In genomic region chr7:136405931-136406777, GRCh38 we compare ENCODE assay signal across 8 cellular contexts.
A peak's percentile ranks its signal among the peaks of the same experiment; 100 is the strongest.
DNase-seq lines count a peak whose midpoint lies in the region; ATAC-seq and TF ChIP-seq lines count a peak whose summit lies in the region.

No MANE protein-coding gene starts in this region.

- H3K27me3 ChIP-seq in gastroesophageal sphincter (no peaks in the 10 kb centered on the region), MG63 (no peaks in the 10 kb centered on the region)

- H3K9me3 ChIP-seq in gastroesophageal sphincter (no peaks in the 10 kb centered on the region), MG63 (no peaks in the 10 kb centered on the region)

- ATAC-seq in GM18907 (IDR thresholded peaks at IDR 0.05; ENCODE audit: unreplicated experiment) (peak; percentile 97), HG03060 (IDR thresholded peaks at IDR 0.05; ENCODE audit: low read depth, unreplicated experiment) (peak; percentile 82), gastroesophageal sphincter (peak; percentile 57)

- H3K4me1 ChIP-seq in gastroesophageal sphincter = peaks cover 0 to 9% (median 0%) of the 10 kb centered on the region in 3 donors

- DNase-seq in D341Med (ENCODE audit: low spot score) (peak; percentile 66), NCI-H187 (lab: John Stamatoyannopoulos, UW) (peak; percentile 42 to 47), nucleus accumbens (lab: John Stamatoyannopoulos, UW) (peak in 32 of 56 donors; percentile 1 to 44 (median 6)), MG63 (no peak)

- TF ChIP-seq POLR2A in gastroesophageal sphincter (IDR thresholded peaks at IDR 0.05) = no peak

- H3K4me3 ChIP-seq in gastroesophageal sphincter = no peak overlapping the region
- no peak overlapping the region for H3K4me3 ChIP-seq in MG63

- 38 to 57% methylated on average over 9 to 17 of the region's 17 CpGs for WGBS in gastroesophageal sphincter (ENCODE audit: low coverage in 1 of 2), 2 donors

- TF ChIP-seq EP300 in gastroesophageal sphincter (IDR thresholded peaks at IDR 0.05) = no peak

- no peaks in the 10 kb centered on the region for H3K36me3 ChIP-seq in gastroesophageal sphincter
- no peaks in the 10 kb centered on the region for H3K36me3 ChIP-seq in MG63

- no peak overlapping the region for H3K27ac ChIP-seq in VCaP
- H3K27ac ChIP-seq in gastroesophageal sphincter = no peak overlapping the region

- peak; percentile 91 for TF ChIP-seq CTCF in VCaP (conservative IDR thresholded peaks at IDR 0.05)
- TF ChIP-seq CTCF in gastroesophageal sphincter (IDR thresholded peaks at IDR 0.05) = peak; percentile 58 to 74 (median 60)
